In genomic region chr14:69878251-69878650, GRCh38 we compare ENCODE assay signal across 22 cellular contexts. TPM values are rescaled to one million over a fixed set of nuclear protein-coding genes. Genes with fewer than 3 reads are reported as not detected.
"Had no signal": no experiment of that assay in that cellular context is flagged by ENCODE, and none has a peak within 500 bp of the region (broad histone marks: within the 10 kb centered on the region; RNA-seq: fewer than 3 reads in every experiment).

No MANE protein-coding gene starts in this region.

- H3K36me3 Mint-ChIP-seq: activated CD8-positive, alpha-beta memory T cell treated with anti-CD3 and anti-CD28 coated beads, Interleukin-2, amount 10 ng/mL, durations not matched to agents 7 days and 5 days; activated naive CD4-positive, alpha-beta T cell treated with anti-CD3 and anti-CD28 coated beads, Interleukin-2, amount 50 U/mL, for 72 hours had no signal

- H3K4me1 Mint-ChIP-seq: activated B cell treated with CpG ODN at 0.5 μM for 24 hours; activated CD4-positive, alpha-beta T cell treated with anti-CD3 and anti-CD28 coated beads, Interleukin-2, amount 10 ng/mL, durations not matched to agents 24 days and 14 days; activated CD8-positive, alpha-beta memory T cell treated with anti-CD3 and anti-CD28 coated beads, Interleukin-2, amount 10 ng/mL, durations not matched to agents 7 days and 5 days; activated naive CD8-positive, alpha-beta T cell treated with anti-CD3 and anti-CD28 coated beads, Interleukin-2, amount 50 U/mL, for 24 hours had no signal

- H3K9me3 Mint-ChIP-seq: activated CD4-positive, alpha-beta T cell treated with anti-CD3 and anti-CD28 coated beads, Interleukin-2, amount 10 ng/mL, durations not matched to agents 24 days and 14 days; activated naive CD4-positive, alpha-beta T cell treated with anti-CD3 and anti-CD28 coated beads, Interleukin-2, amount 50 U/mL, for 72 hours; activated naive CD8-positive, alpha-beta T cell treated with anti-CD3 and anti-CD28 coated beads, Interleukin-2, amount 50 U/mL, for 24 hours; activated T-cell treated with anti-CD3 and anti-CD28 coated beads, Interleukin-2, amount 50 U/mL, for 24 hours; activated T-helper 1 cell treated with anti-CD3 and anti-CD28 coated beads, Interleukin-12 subunit alpha, Interleukin-12 subunit beta, Interleukin-2, Interleukin-4 antibody, amounts not matched to agents 30 ng/mL and 10 ng/mL and 1 ng/mL, durations not matched to agents 14 hours and 24 hours and 36 hours had no signal

- H3K27me3 ChIP-seq: MG63 had no signal

- ATAC-seq: activated CD8-positive, alpha-beta memory T cell treated with anti-CD3 and anti-CD28 coated beads, Interleukin-2, amount 10 ng/mL, durations not matched to agents 7 days and 5 days; activated naive CD8-positive, alpha-beta T cell treated with anti-CD3 and anti-CD28 coated beads, Interleukin-2, amount 50 U/mL, for 24 hours; T-helper 17 cell had no signal

- DNase-seq: activated B cell treated with CpG ODN at 0.5 μM for 24 hours; activated CD4-positive, alpha-beta T cell treated with anti-CD3 and anti-CD28 coated beads for 1 hour; activated CD4-positive, alpha-beta T cell treated with anti-CD3 and anti-CD28 coated beads, Interleukin-2, amount 10 ng/mL, durations not matched to agents 24 days and 14 days; activated CD4-positive, alpha-beta T cell treated with anti-CD3 and anti-CD28 coated beads, Interleukin-2, amount 50 U/mL, for 48 hours; activated CD8-positive, alpha-beta memory T cell treated with anti-CD3 and anti-CD28 coated beads, Interleukin-2, amount 10 ng/mL, durations not matched to agents 7 days and 5 days; activated effector memory CD4-positive, alpha-beta T cell treated with Interleukin-2 at 50 U/mL for 16 hours; activated naive CD4-positive, alpha-beta T cell treated with Interleukin-2 at 50 U/mL for 16 hours; activated naive CD8-positive, alpha-beta T cell treated with anti-CD3 and anti-CD28 coated beads, Interleukin-2, amount 50 U/mL, for 24 hours; activated T-cell treated with anti-CD3 and anti-CD28 coated beads, Interleukin-2, amount 50 U/mL, for 24 hours; MG63; MV-4-11; NCI-H1417 treated with DMSO at 0.1 percent for 48 hours; NCI-H2029; NCI-H510A; SIG-M5; T-helper 17 cell; T-helper 9 cell had no signal

- H3K36me3 ChIP-seq: MG63 had no signal

- H3K4me3 ChIP-seq: MG63 had no signal

- H3K27ac ChIP-seq: KMS-11 had no signal

- H3K4me3 Mint-ChIP-seq: activated B cell treated with CpG ODN at 0.5 μM for 24 hours; activated CD4-positive, alpha-beta T cell treated with anti-CD3 and anti-CD28 coated beads, Interleukin-2, amount 10 ng/mL, durations not matched to agents 24 days and 14 days; activated CD8-positive, alpha-beta memory T cell treated with anti-CD3 and anti-CD28 coated beads, Interleukin-2, amount 10 ng/mL, durations not matched to agents 7 days and 5 days; activated naive CD8-positive, alpha-beta T cell treated with anti-CD3 and anti-CD28 coated beads, Interleukin-2, amount 50 U/mL, for 24 hours; activated T-cell treated with anti-CD3 and anti-CD28 coated beads, Interleukin-2, amount 50 U/mL, for 24 hours; activated T-helper 1 cell treated with anti-CD3 and anti-CD28 coated beads, Interleukin-12 subunit alpha, Interleukin-12 subunit beta, Interleukin-2, Interleukin-4 antibody, amounts not matched to agents 30 ng/mL and 10 ng/mL and 1 ng/mL, durations not matched to agents 14 hours and 24 hours and 36 hours had no signal

- H3K9ac ChIP-seq: KMS-11 had no signal

- H3K4me2 ChIP-seq: KMS-11 had no signal

- H3K27ac Mint-ChIP-seq: activated B cell treated with CpG ODN at 0.5 μM for 24 hours; activated CD4-positive, alpha-beta T cell treated with anti-CD3 and anti-CD28 coated beads, Interleukin-2, amount 10 ng/mL, durations not matched to agents 24 days and 14 days; activated CD8-positive, alpha-beta memory T cell treated with anti-CD3 and anti-CD28 coated beads, Interleukin-2, amount 10 ng/mL, durations not matched to agents 7 days and 5 days; activated naive CD4-positive, alpha-beta T cell treated with anti-CD3 and anti-CD28 coated beads, Interleukin-2, amount 50 U/mL, for 72 hours; activated naive CD8-positive, alpha-beta T cell treated with anti-CD3 and anti-CD28 coated beads, Interleukin-2, amount 50 U/mL, for 24 hours; activated T-cell treated with anti-CD3 and anti-CD28 coated beads, Interleukin-2, amount 50 U/mL, for 24 hours; activated T-helper 1 cell treated with anti-CD3 and anti-CD28 coated beads, Interleukin-12 subunit alpha, Interleukin-12 subunit beta, Interleukin-2, Interleukin-4 antibody, amounts not matched to agents 30 ng/mL and 10 ng/mL and 1 ng/mL, durations not matched to agents 14 hours and 24 hours and 36 hours; T-helper 17 cell had no signal

RNA-seq across cellular contexts. Expression of gene SMOC1, which starts 1.0 kb away (rescaled TPM):
- total RNA-seq: activated B cell treated with CpG ODN at 0.5 μM for 24 hours; activated CD4-positive, alpha-beta T cell treated with anti-CD3 and anti-CD28 coated beads, Interleukin-2, amount 10 ng/mL, durations not matched to agents 24 days and 14 days; activated CD8-positive, alpha-beta memory T cell treated with anti-CD3 and anti-CD28 coated beads, Interleukin-2, amount 10 ng/mL, durations not matched to agents 7 days and 5 days; activated naive CD4-positive, alpha-beta T cell treated with anti-CD3 and anti-CD28 coated beads, Interleukin-2, amount 50 U/mL, for 72 hours; activated T-helper 1 cell treated with anti-CD3 and anti-CD28 coated beads, Interleukin-12 subunit alpha, Interleukin-12 subunit beta, Interleukin-2, Interleukin-4 antibody, amounts not matched to agents 30 ng/mL and 10 ng/mL and 1 ng/mL, durations not matched to agents 14 hours and 24 hours and 36 hours; OCI-LY7; RPMI7951; T-helper 17 cell had no signal
